ENCODE assay signal across 13 cellular contexts in the genomic region with DNA sequence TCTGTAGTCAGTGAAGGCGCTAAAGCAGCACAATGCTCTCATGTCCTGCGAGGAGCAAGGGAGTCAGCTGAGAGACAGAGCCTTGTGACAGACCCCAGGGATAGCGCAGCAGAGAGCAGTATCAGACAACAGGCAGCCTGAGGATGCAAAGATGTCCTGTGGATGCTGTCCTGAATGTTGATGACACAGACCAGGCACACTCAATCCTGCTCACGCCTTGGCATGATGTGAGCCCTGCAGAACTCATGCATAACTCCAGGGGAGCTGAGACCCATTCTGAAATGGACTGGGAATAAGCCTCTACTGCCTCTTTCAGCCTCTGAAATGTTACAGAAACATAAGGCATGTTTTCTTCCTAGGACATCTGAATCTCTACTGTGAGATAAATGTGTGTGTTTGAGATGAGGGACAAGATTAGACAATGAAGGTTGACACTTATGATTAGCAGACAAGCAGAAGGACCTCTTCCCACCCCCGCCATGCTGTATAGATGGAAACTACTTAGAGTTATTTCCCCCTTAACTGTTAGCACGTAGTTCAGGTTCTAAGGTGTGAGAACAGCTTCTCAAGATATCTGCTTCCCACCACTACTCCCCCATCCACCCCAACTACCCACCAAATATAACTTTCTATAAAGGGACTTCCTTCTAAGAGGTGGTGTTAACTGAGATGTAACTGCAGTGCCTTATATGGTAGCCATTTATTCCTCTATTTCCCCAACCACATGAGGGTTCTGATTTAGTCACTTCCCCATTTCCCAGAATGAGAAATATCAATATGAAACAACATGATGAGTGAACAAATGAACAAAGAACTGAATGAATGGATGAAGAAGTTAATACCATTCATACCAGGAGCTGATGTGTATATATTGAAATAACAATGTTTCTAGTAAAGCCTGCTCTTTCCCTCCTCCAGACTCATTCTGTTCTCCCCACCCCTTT. TPM values are rescaled to one million over a fixed set of nuclear protein-coding genes. Genes with fewer than 3 reads are reported as not detected.
DNase-seq lines count a peak whose midpoint lies in the region; ATAC-seq and TF ChIP-seq lines count a peak whose summit lies in the region.
"Had no signal": no experiment of that assay in that cellular context is flagged by ENCODE, and none has a peak within 500 bp of the region (broad histone marks: within the 10 kb centered on the region; RNA-seq: fewer than 3 reads in every experiment).

No MANE protein-coding gene starts in this region.

- no peak overlapping the region for H2BK15ac ChIP-seq in mesendoderm (replicated peaks; ENCODE audit: low read depth)

- TF ChIP-seq CTCF in adrenal gland (IDR thresholded peaks at IDR 0.05): no peak

- no peak overlapping the region for H4K8ac ChIP-seq in mesendoderm (ENCODE audit: low read depth, low read length)

- H3K36me3 ChIP-seq in mesendoderm (ENCODE audit: control insufficient read depth, insufficient read depth, low read length): no peaks in the 10 kb centered on the region
- no peaks in the 10 kb centered on the region for H3K36me3 ChIP-seq in adrenal gland (replicated peaks in 1 of 2)
- H3K36me3 ChIP-seq: upper lobe of right lung had no signal

- H3K79me2 ChIP-seq in mesendoderm (ENCODE audit: control insufficient read depth, insufficient read depth, low read length): no peaks in the 10 kb centered on the region

- H3K4ac ChIP-seq in mesendoderm (ENCODE audit: low read depth, low read length): no peak overlapping the region

- no peak overlapping the region for H3K4me2 ChIP-seq in mesendoderm (ENCODE audit: low read length)

- peak overlapping the region; percentile 57 for H3K23ac ChIP-seq in mesendoderm (ENCODE audit: low read length)

- H3K27ac ChIP-seq in mesendoderm (ENCODE audit: low read depth, low read length) (no peak overlapping the region), adrenal gland (no peak overlapping the region), substantia nigra (ENCODE audit: low read depth, low read length, poor library complexity, severe bottlenecking) (no peak overlapping the region)
- H3K27ac ChIP-seq: 22Rv1, upper lobe of right lung had no signal

- peak; percentile 59 for ATAC-seq in GM21529 (IDR thresholded peaks at IDR 0.05; ENCODE audit: unreplicated experiment)
- ATAC-seq in HG03565 (IDR thresholded peaks at IDR 0.05; ENCODE audit: unreplicated experiment): peak; percentile 56
- ATAC-seq: Right ventricle myocardium inferior, upper lobe of right lung had no signal

- H3K56ac ChIP-seq in mesendoderm (ENCODE audit: low read length): no peak overlapping the region

- no peaks in the 10 kb centered on the region for H3K79me1 ChIP-seq in mesendoderm (ENCODE audit: low read length)

- no peak overlapping the region for H2BK120ac ChIP-seq in mesendoderm (ENCODE audit: low read depth, low read length)

- no CpG with 5 or more reads among the region's 6 CpGs for WGBS in mesendoderm (ENCODE audit: extremely low coverage, insufficient coverage, low lambda C conversion rate)
- 64 to 83% (median 71%) methylated on average over 5 to 6 of the region's 6 CpGs for WGBS in adrenal gland, 4 donors

- intact Hi-C loops in adrenal gland (cut with DNase I): no loop called here

- H3K9me3 ChIP-seq in adrenal gland (replicated peaks in 1 of 3): no peaks in the 10 kb centered on the region
- H3K9me3 ChIP-seq: upper lobe of right lung had no signal

- H4K5ac ChIP-seq in mesendoderm (ENCODE audit: low read length): no peak overlapping the region

- no peak overlapping the region for H3K9ac ChIP-seq in mesendoderm (ENCODE audit: low read length)

- TF ChIP-seq POLR2A in adrenal gland (IDR thresholded peaks at IDR 0.05): no peak

- DNase-seq in SIG-M5 treated with dmso at 0.1 percent for 504 hours (lab: John Stamatoyannopoulos, UW; ENCODE audit: unreplicated experiment) (peak; percentile 12), SIG-M5 (lab: John Stamatoyannopoulos, UW) (no peak), mesendoderm (peak; percentile 5), adrenal gland (no peak), substantia nigra (lab: John Stamatoyannopoulos, UW) (no peak)
- no peak for DNase-seq in activated naive CD4-positive, alpha-beta T cell treated with anti-CD3 and anti-CD28 coated beads, Interleukin-2, amount 50 U/mL, for 16 hours
- DNase-seq: stimulated activated CD4-positive, alpha-beta T cell treated with anti-CD3 and anti-CD28 coated beads, Interleukin-12 subunit alpha, Interleukin-12 subunit beta, amount 100 ng/mL, for 4 hours; upper lobe of right lung had no signal

- H3K4me3 ChIP-seq in mesendoderm (ENCODE audit: low read length) (no peak overlapping the region), adrenal gland (no peak overlapping the region)
- H3K4me3 ChIP-seq: lung, upper lobe of right lung had no signal

- H3K18ac ChIP-seq in mesendoderm (ENCODE audit: low read length): no peak overlapping the region

- H3K27me3 ChIP-seq in mesendoderm (ENCODE audit: insufficient read depth, low read length, poor library complexity) (no peaks in the 10 kb centered on the region), adrenal gland (no peaks in the 10 kb centered on the region)
- H3K27me3 ChIP-seq: upper lobe of right lung had no signal

- H2AK5ac ChIP-seq in mesendoderm (ENCODE audit: low read length): no peak overlapping the region

- no peak overlapping the region for H2BK5ac ChIP-seq in mesendoderm (ENCODE audit: low read length)

- H3K4me1 ChIP-seq in mesendoderm (ENCODE audit: control insufficient read depth, low read depth, low read length): no peaks in the 10 kb centered on the region
- no peaks in the 10 kb centered on the region for H3K4me1 ChIP-seq in adrenal gland (replicated peaks in 1 of 2)

RNA-seq across cellular contexts. Expression of a gene that starts 7.4 kb away (rescaled TPM):
- 6.8 TPM for polyA plus RNA-seq in mesendoderm (2013, experiment 1 of 2)
- polyA plus RNA-seq in mesendoderm (2013, experiment 2 of 2): 7.0 TPM
- 10 to 100 TPM in 6 of 8 donors, 1 to 10 TPM in 2; 8.3 to 35.7 (median 23.3) TPM for total RNA-seq in adrenal gland
- 10 to 100 TPM; 10.3 to 15.6 (median 11.8) TPM for polyA plus RNA-seq in adrenal gland

Comparison
In these comparisons a context has a peak if more than half of its experiments do, and no peak if none do; other contexts are left out.
1. DNase-seq: peak in SIG-M5 treated with dmso at 0.1 percent for 504 hours (single experiment) and mesendoderm (single experiment); none in SIG-M5 (single experiment), adrenal gland (0 of 7), substantia nigra (0 of 49) and activated naive CD4-positive, alpha-beta T cell treated with anti-CD3 and anti-CD28 coated beads, Interleukin-2, amount 50 U/mL, for 16 hours (single experiment).